ENCODE assay signal across 20 cellular contexts in genomic region chr5:27592231-27592630, GRCh38.
DNase-seq lines count a peak whose midpoint lies in the region; ATAC-seq, FAIRE-seq and TF ChIP-seq lines count a peak whose summit lies in the region.
"Had no signal": no experiment of that assay in that cellular context is flagged by ENCODE, and none has a peak within 500 bp of the region (broad histone marks: within the 10 kb centered on the region; RNA-seq: fewer than 3 reads in every experiment).

No MANE protein-coding gene starts in this region.

- no peak overlapping the region for H3K4me3 ChIP-seq in retinal pigment epithelial cell (ENCODE audit: low read length)
- no peak overlapping the region for H3K4me3 ChIP-seq in colonic mucosa
- H3K4me3 ChIP-seq: body of pancreas, GM12878 had no signal

- no peak for TF ChIP-seq POLR2A in H54 (IDR thresholded peaks at IDR 0.05; ENCODE audit: low read depth, low read length)

- POLR2A ChIA-PET in RWPE1 (lab: Yijun Ruan, JAX; ENCODE audit: low non-redundant PET): no interaction called here

- H3K36me3 ChIP-seq in colonic mucosa: no peaks in the 10 kb centered on the region

- TF ChIP-seq CTCF in RWPE1 (conservative IDR thresholded peaks at IDR 0.05; ENCODE audit: low read depth) (no peak), retinal pigment epithelial cell (conservative IDR thresholded peaks at IDR 0.05; ENCODE audit: low read depth, low read length) (no peak), colonic mucosa (IDR thresholded peaks at IDR 0.05) (no peak)

- CTCF ChIA-PET in RWPE1 (lab: Yijun Ruan, JAX): interaction anchor here (0.6 kb wide), 1 partner anchor 504 kb away, joined by 3 read pairs; no protein-coding TSS in a partner anchor

- DNase-seq in H54 (ENCODE audit: insufficient read length, low spot score): no peak
- peak; percentile 2 for DNase-seq in RWPE1 (ENCODE audit: low spot score)
- peak; percentile 44 for DNase-seq in fibroblast of peridontal ligament (ENCODE audit: extremely low read depth)
- DNase-seq in retinal pigment epithelial cell (ENCODE audit: low read depth): peak; percentile 61
- DNase-seq in colonic mucosa: no peak
- DNase-seq: activated naive CD4-positive, alpha-beta T cell; AML-193; body of pancreas; dermis blood vessel endothelial cell; GF-D8; HFFc6; Kasumi-1; naive B cell; NCI-H2171 treated with DMSO at 0.1 percent for 48 hours; stimulated activated CD4-positive, alpha-beta T cell treated with anti-CD3 and anti-CD28 coated beads, Interleukin-4, amount 100 ng/mL, for 1 hour had no signal

- no peak overlapping the region for H3K9ac ChIP-seq in colonic mucosa (ENCODE audit: low read depth in 2 of 2, low read length in 2 of 2)
- H3K9ac ChIP-seq: parathyroid adenoma had no signal

- H3K4me1 ChIP-seq in colonic mucosa: no peaks in the 10 kb centered on the region
- H3K4me1 ChIP-seq: body of pancreas, parathyroid adenoma had no signal

- peak; percentile 98 for FAIRE-seq in H54 (lab: Jason Lieb, UNC)
- FAIRE-seq: D721Med, GM12878 had no signal

- intact Hi-C loops in colonic mucosa (cut with DNase I): no loop called here

- H3K27ac ChIP-seq in RWPE1 (no peak overlapping the region), colonic mucosa (no peak overlapping the region)
- H3K27ac ChIP-seq: body of pancreas, parathyroid adenoma had no signal

- ATAC-seq in GM21737 (IDR thresholded peaks at IDR 0.05; ENCODE audit: unreplicated experiment) (no peak), HG02763 (IDR thresholded peaks at IDR 0.05; ENCODE audit: unreplicated experiment) (no peak)
- ATAC-seq: body of pancreas, GM12878 had no signal

- H3K9me3 ChIP-seq in colonic mucosa: no peaks in the 10 kb centered on the region
- H3K9me3 ChIP-seq: body of pancreas had no signal

- H3K27me3 ChIP-seq in colonic mucosa: no peaks in the 10 kb centered on the region
- H3K27me3 ChIP-seq: body of pancreas had no signal

Comparison
In these comparisons a context has a peak if more than half of its experiments do, and no peak if none do; other contexts are left out.
1. DNase-seq: peak in RWPE1 (single experiment), fibroblast of peridontal ligament (single experiment) and retinal pigment epithelial cell (single experiment); none in H54 (single experiment) and colonic mucosa (single experiment).